In genomic region chrX:152821145-152821765, GRCh38 we compare ENCODE assay signal across 9 cellular contexts. TPM values are rescaled to one million over a fixed set of nuclear protein-coding genes. Genes with fewer than 3 reads are reported as not detected.
DNase-seq lines count a peak whose midpoint lies in the region; ATAC-seq and TF ChIP-seq lines count a peak whose summit lies in the region.
"Had no signal": no experiment of that assay in that cellular context is flagged by ENCODE, and none has a peak within 500 bp of the region (broad histone marks: within the 10 kb centered on the region; RNA-seq: fewer than 3 reads in every experiment).

No MANE protein-coding gene starts in this region.

- POLR2A ChIA-PET in PC-3 (lab: Charles Lee; ENCODE audit: unreplicated experiment) = no interaction called here

- peak; percentile 69 for TF ChIP-seq CTCF in H9 (conservative IDR thresholded peaks at IDR 0.05)
- peak; percentile 80 for TF ChIP-seq CTCF in PC-3 (conservative IDR thresholded peaks at IDR 0.05; ENCODE audit: low read depth, low read length)
- TF ChIP-seq CTCF in esophagus squamous epithelium (IDR thresholded peaks at IDR 0.05) = peak; percentile 10 to 55 (median 46)
- TF ChIP-seq CTCF in thyroid gland (IDR thresholded peaks at IDR 0.05) = peak in 4 of 6 experiments; percentile 33 to 43 (median 40)

- H2BK12ac ChIP-seq in H9 (ENCODE audit: insufficient read length, low read depth, low read length) = no peak overlapping the region

- no peaks in the 10 kb centered on the region for H3K79me1 ChIP-seq in H9 (ENCODE audit: insufficient read depth, low read depth, low read length, poor library complexity, severe bottlenecking)

- no peak overlapping the region for H2BK20ac ChIP-seq in H9 (ENCODE audit: low read depth, low read length, poor library complexity, severe bottlenecking)

- ATAC-seq in PC-3 (no peak), HG03457 (IDR thresholded peaks at IDR 0.05; ENCODE audit: unreplicated experiment) (no peak), GM19324 (IDR thresholded peaks at IDR 0.05; ENCODE audit: low FRiP score, unreplicated experiment) (no peak)

- peaks cover 2% of the 10 kb centered on the region; the same call in 1 of the 2 replicates for H3K27me3 Mint-ChIP-seq in H9 (ENCODE audit: low read depth)

- H3K4me3 Mint-ChIP-seq in H9 = no peak overlapping the region
- H3K4me3 Mint-ChIP-seq: T-helper 1 cell treated with Interleukin-12 subunit alpha and Interleukin-12 subunit beta and Interleukin-4 antibody, amounts not matched to agents 30 μg/mL and 1 μg/mL, for 36 hours had no signal

- no peak overlapping the region for H2BK5ac ChIP-seq in H9 (ENCODE audit: insufficient read length, low read length)

- no peak overlapping the region for H3K23ac ChIP-seq in H9 (ENCODE audit: insufficient read length, low read depth, low read length)

- no peak overlapping the region for H4K8ac ChIP-seq in H9 (replicated peaks; ENCODE audit: insufficient read length, low read depth, low read length)

- H3K27me3 ChIP-seq in H9 (ENCODE audit: insufficient read depth, low read length) = no peaks in the 10 kb centered on the region
- no peaks in the 10 kb centered on the region for H3K27me3 ChIP-seq in PC-3 (ENCODE audit: low read length)
- H3K27me3 ChIP-seq in esophagus squamous epithelium = no peaks in the 10 kb centered on the region
- H3K27me3 ChIP-seq in thyroid gland = no peaks in the 10 kb centered on the region

- BruUV-seq in PC-3 (replicated peaks; lab: Mats Ljungman, UMichigan) = no TSS peak

- H3K9me2 ChIP-seq in PC-3 (replicated peaks; ENCODE audit: low read length) = no peaks in the 10 kb centered on the region

- H3K27ac Mint-ChIP-seq in H9 = no peak overlapping the region
- H3K27ac Mint-ChIP-seq: T-helper 1 cell treated with Interleukin-12 subunit alpha and Interleukin-12 subunit beta and Interleukin-4 antibody, amounts not matched to agents 30 μg/mL and 1 μg/mL, for 36 hours had no signal

- no peak overlapping the region for H2AK5ac ChIP-seq in H9 (ENCODE audit: insufficient read length, low read length)

- peaks cover 0 to 4% (median 0%) of the 10 kb centered on the region in 3 experiments; a peak in 2 of 7 replicates for H3K36me3 Mint-ChIP-seq in H9 (ENCODE audit: insufficient read depth in 1 of 3, low read depth in 3 of 3)

- no peak overlapping the region for H4K91ac ChIP-seq in H9 (ENCODE audit: insufficient read length, low read depth, low read length)

- H3K79me2 ChIP-seq in H9 (ENCODE audit: insufficient read depth, low read length) (no peaks in the 10 kb centered on the region), PC-3 (ENCODE audit: low read length) (no peaks in the 10 kb centered on the region)

- no CpG with 5 or more reads among the region's 3 CpGs for WGBS in H9 (ENCODE audit: extremely low coverage, insufficient read length, low lambda C conversion rate)
- 45 to 75% methylated on average over 2 to 3 of the region's 3 CpGs for WGBS in esophagus squamous epithelium, 2 donors
- WGBS in thyroid gland, 2 donors = 52 to 55% methylated on average over 3 of the region's 3 CpGs

- H3K9ac ChIP-seq in H9 (ENCODE audit: extremely low read depth, insufficient read length, low read length) (no peak overlapping the region), PC-3 (ENCODE audit: low read length) (no peak overlapping the region)

- H3K56ac ChIP-seq in H9 (ENCODE audit: insufficient read length, low read depth, low read length) = no peak overlapping the region

- H2BK15ac ChIP-seq in H9 (ENCODE audit: low read depth, low read length) = no peak overlapping the region

- intact Hi-C loops in PC-3 (cut with micrococcal nuclease) (loop anchor here (5.0 kb wide), 1 partner anchor 1669 kb away; no protein-coding TSS in a partner anchor), esophagus squamous epithelium (cut with DNase I) (no loop called here), thyroid gland (cut with DNase I) (no loop called here)

- no peaks in the 10 kb centered on the region for H3K36me3 ChIP-seq in PC-3 (ENCODE audit: low read depth, low read length)
- H3K36me3 ChIP-seq in esophagus squamous epithelium = no peaks in the 10 kb centered on the region
- H3K36me3 ChIP-seq in thyroid gland = no peaks in the 10 kb centered on the region

- H3K14ac ChIP-seq in H9 (ENCODE audit: insufficient read depth, low read length) = no peak overlapping the region

- no peaks in the 10 kb centered on the region for H3K23me2 ChIP-seq in H9 (ENCODE audit: insufficient read length, low read depth, low read length, poor library complexity, severe bottlenecking)

- H3K27ac ChIP-seq in H9 (ENCODE audit: insufficient read length, low read depth, low read length) (no peak overlapping the region), PC-3 (ENCODE audit: low read length) (no peak overlapping the region), esophagus squamous epithelium (no peak overlapping the region), thyroid gland (no peak overlapping the region)

- H3K4me1 ChIP-seq in H9 (ENCODE audit: insufficient read depth, low read length) = no peaks in the 10 kb centered on the region
- peaks cover 60% of the 10 kb centered on the region for H3K4me1 ChIP-seq in PC-3 (ENCODE audit: insufficient read depth, low read length)
- peaks cover 0 to 15% (median 0%) of the 10 kb centered on the region in 3 donors for H3K4me1 ChIP-seq in esophagus squamous epithelium
- no peaks in the 10 kb centered on the region for H3K4me1 ChIP-seq in thyroid gland

- H4K5ac ChIP-seq in H9 (ENCODE audit: insufficient read length, low read depth, low read length) = no peak overlapping the region

- H3K4me2 ChIP-seq in H9 (ENCODE audit: insufficient read depth, insufficient read length, low read length) (no peak overlapping the region), PC-3 (ENCODE audit: low read length) (no peak overlapping the region)

- no peak overlapping the region for H3T11ph ChIP-seq in H9 (ENCODE audit: low read length)

- peaks cover 6 to 11% of the 10 kb centered on the region in 2 experiments for H3K4me1 Mint-ChIP-seq in H9

- H2AFZ ChIP-seq in H9 (ENCODE audit: low read length) (no peak overlapping the region), PC-3 (ENCODE audit: low read length) (no peak overlapping the region)

- TF ChIP-seq POLR2A in esophagus squamous epithelium (IDR thresholded peaks at IDR 0.05) = no peak
- no peak for TF ChIP-seq POLR2A in thyroid gland (IDR thresholded peaks at IDR 0.05)

- H3F3A ChIP-seq in PC-3 (ENCODE audit: low read length, unreplicated experiment) = no peaks in the 10 kb centered on the region

- H3K9me3 Mint-ChIP-seq in H9 = peaks cover 34 to 52% of the 10 kb centered on the region in 2 experiments
- H3K9me3 Mint-ChIP-seq: T-helper 1 cell treated with Interleukin-12 subunit alpha and Interleukin-12 subunit beta and Interleukin-4 antibody, amounts not matched to agents 30 μg/mL and 1 μg/mL, for 36 hours had no signal

- no peak overlapping the region for H3K18ac ChIP-seq in H9 (ENCODE audit: insufficient read length, low read depth, low read length)

- CTCF ChIA-PET in PC-3 (lab: Charles Lee) = no interaction called here

- H3K9me3 ChIP-seq in H9 (ENCODE audit: control insufficient read depth, low read depth, low read length) = peaks cover 55% of the 10 kb centered on the region
- no peaks in the 10 kb centered on the region for H3K9me3 ChIP-seq in PC-3 (ENCODE audit: low read length)
- H3K9me3 ChIP-seq in esophagus squamous epithelium = no peaks in the 10 kb centered on the region
- no peaks in the 10 kb centered on the region for H3K9me3 ChIP-seq in thyroid gland

- H3K4me3 ChIP-seq in PC-3 (ENCODE audit: low read length) (no peak overlapping the region), esophagus squamous epithelium (no peak overlapping the region), thyroid gland (replicated peaks in 1 of 3) (no peak overlapping the region)

- H4K20me1 ChIP-seq in H9 (ENCODE audit: control insufficient read depth, insufficient read depth, insufficient read length) (peaks cover 3% of the 10 kb centered on the region), PC-3 (ENCODE audit: low read length) (no peaks in the 10 kb centered on the region)

- H3K4ac ChIP-seq in H9 (ENCODE audit: low read depth, low read length) = no peak overlapping the region

- DNase-seq in DMS53 (lab: John Stamatoyannopoulos, UW) (peak; percentile 73), H9 (peak; percentile 50), PC-3 (peak; percentile 65), esophagus squamous epithelium (lab: John Stamatoyannopoulos, UW) (no peak), thyroid gland (peak; percentile 30 to 50), C1 segment of cervical spinal cord (lab: John Stamatoyannopoulos, UW) (no peak)

- no peak overlapping the region for H2BK120ac ChIP-seq in H9 (ENCODE audit: low read depth, low read length, poor library complexity, severe bottlenecking)

RNA-seq across cellular contexts. Expression of gene CETN2, which starts 9.3 kb away (rescaled TPM):
- 23.6 and 24.6 TPM in 2 replicates for total RNA-seq in H9 (2021)
- 40.9 and 42.9 TPM in 2 replicates for total RNA-seq in PC-3 (2014; rRNA removed)
- total RNA-seq in esophagus squamous epithelium = 10 to 100 TPM; 17.2 to 38.5 (median 24.2) TPM
- total RNA-seq in thyroid gland = 10 to 100 TPM; 41.9 to 64.7 (median 61.8) TPM

RNA-seq across cellular contexts. Expression of gene NSDHL, which starts 9.6 kb away (rescaled TPM):
- total RNA-seq in H9 (2021) (31.6 and 32.7 TPM in 2 replicates), PC-3 (2014; rRNA removed) (32.3 and 33.7 TPM in 2 replicates), esophagus squamous epithelium (10 to 100 TPM; 41.0 to 63.7 (median 57.4) TPM), thyroid gland (10 to 100 TPM; 11.2 to 20.3 (median 17.0) TPM)

RNA-seq across cellular contexts. Expression of gene MAGEA6, which starts 51.8 kb away (rescaled TPM):
- not detected in 2 replicates for total RNA-seq in H9 (2021)
- 1.2 and 1.3 TPM in 2 replicates for total RNA-seq in PC-3 (2014; rRNA removed)
- not detected for total RNA-seq in esophagus squamous epithelium
- not detected for total RNA-seq in thyroid gland

Comparison
In these comparisons a context has a peak if more than half of its experiments do, and no peak if none do; other contexts are left out.
1. DNase-seq: peak in DMS53 (single experiment), H9 (single experiment), PC-3 (single experiment) and thyroid gland (2 of 2); none in esophagus squamous epithelium (single experiment) and C1 segment of cervical spinal cord (0 of 14).
2. Peak in every context shown above with its lines, with median percentiles within 50 percentile points of each other: CTCF ChIP-seq.